11 cellular contexts compared by ENCODE assay signal in the genomic region with DNA sequence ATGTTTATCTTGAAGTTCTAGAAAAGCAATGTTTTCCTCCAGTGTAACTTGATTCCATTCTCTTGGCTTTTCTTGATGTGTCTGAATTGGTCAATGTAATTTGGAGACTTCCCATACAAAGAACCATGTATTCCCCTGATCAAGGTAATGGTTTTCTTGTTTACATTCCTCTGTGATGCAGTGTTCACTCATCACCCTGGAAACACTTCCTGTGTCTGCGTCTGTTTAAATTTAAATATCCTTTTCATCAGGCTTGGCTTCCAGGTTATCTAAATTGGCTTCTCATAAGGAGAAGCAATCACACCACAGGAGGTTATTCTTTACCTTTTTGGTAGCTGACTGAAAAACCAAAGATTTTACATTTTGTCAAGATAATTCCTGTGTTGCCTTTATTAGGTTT.
DNase-seq lines count a peak whose midpoint lies in the region; ATAC-seq and TF ChIP-seq lines count a peak whose summit lies in the region.
"Had no signal": no experiment of that assay in that cellular context is flagged by ENCODE, and none has a peak within 500 bp of the region (broad histone marks: within the 10 kb centered on the region; RNA-seq: fewer than 3 reads in every experiment).

No MANE protein-coding gene starts in this region.

- no peaks in the 10 kb centered on the region for H3K79me2 ChIP-seq in HCT116 (ENCODE audit: insufficient read depth, low read length)

- no peaks in the 10 kb centered on the region for H3K9me3 ChIP-seq in HCT116 (ENCODE audit: control insufficient read depth in 1 of 2, insufficient read depth in 1 of 2, low read depth in 1 of 2, low read length in 2 of 2)
- H3K9me3 ChIP-seq: lower lobe of right lung, thoracic aorta had no signal

- no peak for TF ChIP-seq CTCF in HCT116 (IDR thresholded peaks at IDR 0.05 in 2 of 3, conservative IDR thresholded peaks at IDR 0.05 in 1 of 3; ENCODE audit: borderline replicate concordance in 1 of 3, insufficient read depth in 1 of 3, low read depth in 2 of 3, low read length in 2 of 3)
- TF ChIP-seq CTCF in foreskin keratinocyte (conservative IDR thresholded peaks at IDR 0.05), result no peak

- ATAC-seq in HCT116 (peak; percentile 45), foreskin keratinocyte (peak; percentile 66)
- ATAC-seq in stimulated activated naive CD8-positive, alpha-beta T cell treated with anti-CD3 and anti-CD28 coated beads, Interleukin-15, Interleukin-2, amounts not matched to agents 100 U/mL and 50 U/mL, for 24 hours, result no peak
- ATAC-seq: lower lobe of right lung had no signal

- peak overlapping the region; percentile 68 for H3K4me2 ChIP-seq in HCT116 (ENCODE audit: low read length)

- peak overlapping the region; percentile 17; the same call in 1 of the 2 replicates for H3K9ac ChIP-seq in HCT116 (ENCODE audit: low read length)

- DNase-seq in ACHN, result peak; percentile 70
- peak; percentile 58 for DNase-seq in HCT116 (ENCODE audit: low read depth, low spot score)
- peak; percentile 49 for DNase-seq in RKO (ENCODE audit: low spot score)
- peak; percentile 80 to 86 for DNase-seq in foreskin keratinocyte
- no peak for DNase-seq in activated CD4-positive, alpha-beta T cell treated with anti-CD3 and anti-CD28 coated beads for 48 hours
- no peak for DNase-seq in GF-D8 (lab: John Stamatoyannopoulos, UW)
- no peak for DNase-seq in NCI-H1048 (lab: John Stamatoyannopoulos, UW)
- DNase-seq in stimulated activated naive CD8-positive, alpha-beta T cell treated with anti-CD3 and anti-CD28 coated beads, Interleukin-15, Interleukin-2, amounts not matched to agents 100 U/mL and 50 U/mL, for 24 hours, result no peak
- DNase-seq: activated CD4-positive, alpha-beta T cell treated with anti-CD3 and anti-CD28 coated beads, Interleukin-2, amount 50 U/mL, for 1 hour; lower lobe of right lung had no signal

- H3K27ac ChIP-seq in HCT116 (ENCODE audit: low read depth, low read length) (no peak overlapping the region), foreskin keratinocyte (peak overlapping the region; percentile 52)
- H3K27ac ChIP-seq: lower lobe of right lung, thoracic aorta had no signal

- POLR2A ChIA-PET in HCT116 (lab: Charles Lee), result no interaction called here

- no peaks in the 10 kb centered on the region for H4K20me1 ChIP-seq in HCT116 (ENCODE audit: insufficient read depth)

- in situ Hi-C loops in ACHN (cut with HindIII; ENCODE audit: low pct_ligation_motif_present, low pct_unique_long_range_greater_than_20kb, low sequenced_read_pairs), result no loop called here

- no peak for TF ChIP-seq POLR2A in HCT116 (IDR thresholded peaks at IDR 0.05; ENCODE audit: borderline replicate concordance, extremely low read depth, insufficient read depth, insufficient read length)

- intact Hi-C loops in HCT116 (cut with micrococcal nuclease), result no loop called here

- no peaks in the 10 kb centered on the region for H3K36me3 ChIP-seq in HCT116 (ENCODE audit: control insufficient read depth in 1 of 2, insufficient read depth in 2 of 2, low read length in 2 of 2)
- H3K36me3 ChIP-seq: lower lobe of right lung, thoracic aorta had no signal

- no peak for TF ChIP-seq RAD21 in HCT116 (IDR thresholded peaks at IDR 0.05; ENCODE audit: low read depth)

- H2AFZ ChIP-seq in HCT116 (ENCODE audit: low read depth, low read length, poor library complexity, severe bottlenecking), result peak overlapping the region; percentile 81

- H3K4me1 ChIP-seq in HCT116 (ENCODE audit: control insufficient read depth in 1 of 2, insufficient read depth in 2 of 2, low read length in 2 of 2) (peaks cover 49 to 69% of the 10 kb centered on the region in 2 experiments), foreskin keratinocyte (peaks cover 44% of the 10 kb centered on the region)
- H3K4me1 ChIP-seq: lower lobe of right lung had no signal

- no peaks in the 10 kb centered on the region for H3K9me2 ChIP-seq in HCT116 (ENCODE audit: insufficient read depth)

- no TSS peak for BruUV-seq in HCT116 (replicated peaks; lab: Mats Ljungman, UMichigan)

- peak overlapping the region in 1 of 2 experiments; percentile 1; a peak in 1 of 4 replicates for H3K4me3 ChIP-seq in HCT116 (replicated peaks in 1 of 2; ENCODE audit: low read depth in 1 of 2, low read length in 2 of 2)
- H3K4me3 ChIP-seq: lower lobe of right lung, thoracic aorta had no signal

- RAD21 ChIA-PET in HCT116 (lab: Charles Lee; ENCODE audit: low non-redundant PET in 1 of 2, low total read pairs in 2 of 2, uncharacterized antibody in 2 of 2, unreplicated experiment in 2 of 2), result no interaction called here

- CTCF ChIA-PET in HCT116 (lab: Charles Lee), result no interaction called here

- H3K27me3 ChIP-seq in HCT116 (ENCODE audit: insufficient read depth, low read length) (no peaks in the 10 kb centered on the region), foreskin keratinocyte (no peaks in the 10 kb centered on the region)

TF ChIP-seq in HCT116, 20 proteins besides CTCF, POLR2A, EP300 and RAD21:
- TF ChIP-seq EGR1 (IDR thresholded peaks at IDR 0.05; ENCODE audit: low read depth), result no peak
- TF ChIP-seq FOSL1 (IDR thresholded peaks at IDR 0.05; ENCODE audit: low read depth), result peak; percentile 42
- TF ChIP-seq TCF7L2 (IDR thresholded peaks at IDR 0.05; ENCODE audit: borderline replicate concordance, extremely low read depth, insufficient read depth, insufficient read length), result no peak
- TF ChIP-seq SIN3A (IDR thresholded peaks at IDR 0.05; ENCODE audit: low read depth), result no peak
- TF ChIP-seq REST (IDR thresholded peaks at IDR 0.05; ENCODE audit: low read depth), result no peak
- TF ChIP-seq YY1 (IDR thresholded peaks at IDR 0.05; ENCODE audit: extremely low read depth, insufficient replicate concordance, low read depth, low read length), result no peak
- TF ChIP-seq CEBPB (IDR thresholded peaks at IDR 0.05; ENCODE audit: low read depth), result no peak
- TF ChIP-seq SP1 (IDR thresholded peaks at IDR 0.05; ENCODE audit: low read depth), result peak; percentile 40; the same call in 1 of the 2 replicates
- 0 out of 2 replicates have a peak, but pooled peaks have one; percentile 12 for TF ChIP-seq ELF1 (IDR thresholded peaks at IDR 0.05; ENCODE audit: borderline replicate concordance, low read depth)
- TF ChIP-seq CBX3 (IDR thresholded peaks at IDR 0.05; ENCODE audit: low read depth), result no peak
- TF ChIP-seq POLR2AphosphoS5 (IDR thresholded peaks at IDR 0.05; ENCODE audit: low read depth, low read length), result no peak
- TF ChIP-seq, protein P1, sequence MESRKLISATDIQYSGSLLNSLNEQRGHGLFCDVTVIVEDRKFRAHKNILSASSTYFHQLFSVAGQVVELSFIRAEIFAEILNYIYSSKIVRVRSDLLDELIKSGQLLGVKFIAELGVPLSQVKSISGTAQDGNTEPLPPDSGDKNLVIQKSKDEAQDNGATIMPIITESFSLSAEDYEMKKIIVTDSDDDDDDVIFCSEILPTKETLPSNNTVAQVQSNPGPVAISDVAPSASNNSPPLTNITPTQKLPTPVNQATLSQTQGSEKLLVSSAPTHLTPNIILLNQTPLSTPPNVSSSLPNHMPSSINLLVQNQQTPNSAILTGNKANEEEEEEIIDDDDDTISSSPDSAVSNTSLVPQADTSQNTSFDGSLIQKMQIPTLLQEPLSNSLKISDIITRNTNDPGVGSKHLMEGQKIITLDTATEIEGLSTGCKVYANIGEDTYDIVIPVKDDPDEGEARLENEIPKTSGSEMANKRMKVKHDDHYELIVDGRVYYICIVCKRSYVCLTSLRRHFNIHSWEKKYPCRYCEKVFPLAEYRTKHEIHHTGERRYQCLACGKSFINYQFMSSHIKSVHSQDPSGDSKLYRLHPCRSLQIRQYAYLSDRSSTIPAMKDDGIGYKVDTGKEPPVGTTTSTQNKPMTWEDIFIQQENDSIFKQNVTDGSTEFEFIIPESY (IDR thresholded peaks at IDR 0.05; ENCODE audit: extremely low read depth, insufficient replicate concordance, low read length), result no peak
- no peak for TF ChIP-seq ZNF274 (IDR thresholded peaks at IDR 0.05; ENCODE audit: low read depth, low read length)
- no peak for TF ChIP-seq ZFX (IDR thresholded peaks at IDR 0.05)
- no peak for TF ChIP-seq EZH2 (IDR thresholded peaks at IDR 0.05)
- TF ChIP-seq JUND (IDR thresholded peaks at IDR 0.05), result 0 out of 2 replicates have a peak, but pooled peaks have one; percentile 18

Comparison
In these comparisons a context has a peak if more than half of its experiments do, and no peak if none do; other contexts are left out.
1. DNase-seq: peak in ACHN (single experiment), HCT116 (single experiment), RKO (single experiment) and foreskin keratinocyte (2 of 2); none in activated CD4-positive, alpha-beta T cell treated with anti-CD3 and anti-CD28 coated beads for 48 hours (single experiment), GF-D8 (single experiment), NCI-H1048 (single experiment) and stimulated activated naive CD8-positive, alpha-beta T cell treated with anti-CD3 and anti-CD28 coated beads, Interleukin-15, Interleukin-2, amounts not matched to agents 100 U/mL and 50 U/mL, for 24 hours (single experiment).